ENCODE assay signal across 8 cellular contexts in the genomic region with DNA sequence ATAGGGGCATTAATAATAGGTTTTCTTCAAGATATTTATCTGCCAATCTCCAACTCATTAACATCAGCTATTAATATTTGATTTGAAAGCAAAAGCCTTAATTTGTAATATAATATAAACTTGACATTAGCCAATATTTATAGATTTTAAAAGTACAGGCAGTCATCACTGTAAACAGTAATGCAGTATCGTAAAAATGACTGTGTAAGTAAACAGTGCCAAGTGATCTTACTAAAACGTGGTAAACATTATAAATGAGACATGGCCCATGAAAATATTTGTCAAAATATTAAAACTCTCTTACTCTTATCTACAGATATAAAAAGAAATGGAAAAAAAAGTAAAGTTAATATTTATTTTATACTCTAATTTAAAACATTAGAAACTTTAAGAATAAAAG.
"Had no signal": no experiment of that assay in that cellular context is flagged by ENCODE, and none has a peak within 500 bp of the region (broad histone marks: within the 10 kb centered on the region; RNA-seq: fewer than 3 reads in every experiment).

No MANE protein-coding gene starts in this region.

- H3K4me3 ChIP-seq: GM23338 had no signal

- H3K4me2 ChIP-seq: GM23338 had no signal

- ATAC-seq: GM23338, HepG2 had no signal

- H2AFZ ChIP-seq: GM23338 had no signal

- DNase-seq: H9, HCEC 1CT, KBM-7 had no signal

- H3K27ac ChIP-seq: HL-60 had no signal

- FAIRE-seq: H1, H54, HepG2 had no signal
